Comparison of ENCODE assay signal across 8 cellular contexts in the genomic region with DNA sequence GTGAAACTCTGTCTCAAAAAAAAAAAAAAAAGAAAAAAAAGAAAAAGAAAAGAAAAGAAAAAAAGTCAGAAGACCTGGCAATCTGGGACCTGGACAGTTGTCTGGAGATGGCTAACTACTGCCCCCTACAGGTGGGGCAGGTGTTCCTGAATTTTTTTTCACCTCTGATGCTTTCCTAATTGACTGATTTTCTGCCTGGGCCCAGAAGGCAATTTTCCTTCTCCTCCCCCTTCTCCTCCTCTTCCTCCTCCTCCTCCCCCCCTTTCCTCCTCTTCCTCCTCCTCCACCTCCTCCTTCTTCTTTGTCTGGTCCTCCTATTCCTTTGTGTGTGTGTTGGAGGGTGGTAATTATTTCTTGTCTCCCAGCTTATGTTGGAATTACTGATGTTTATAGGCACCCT. TPM values are rescaled to one million over a fixed set of nuclear protein-coding genes. Genes with fewer than 3 reads are reported as not detected.
DNase-seq lines count a peak whose midpoint lies in the region; ATAC-seq lines count a peak whose summit lies in the region.

No MANE protein-coding gene starts in this region.

- no peak overlapping the region for H3K27ac Mint-ChIP-seq in activated naive CD4-positive, alpha-beta T cell treated with anti-CD3 and anti-CD28 coated beads for 36 hours

- CTCF ChIA-PET in activated naive CD4-positive, alpha-beta T cell treated with anti-CD3 and anti-CD28 coated beads for 36 hours (lab: Charles Lee), result interaction anchor here (0.6 to 0.7 kb wide), 4 partner anchors 81 to 1317 kb away, joined by 3 to 6 read pairs (median 4); no protein-coding TSS in a partner anchor

- peak; percentile 43 for DNase-seq in activated naive CD4-positive, alpha-beta T cell treated with anti-CD3 and anti-CD28 coated beads for 36 hours
- DNase-seq in activated naive CD4-positive, alpha-beta T cell (lab: John Stamatoyannopoulos, UW), result no peak
- DNase-seq in NCI-H1105 treated with DMSO at 0.1 percent for 48 hours (lab: John Stamatoyannopoulos, UW) (peak; percentile 41), cerebellar cortex (ENCODE audit: low spot score) (peak; percentile 15), T1000 (lab: John Stamatoyannopoulos, UW) (no peak), Ammon's horn (ENCODE audit: low spot score) (no peak)
- DNase-seq in stimulated activated CD8-positive, alpha-beta memory T cell treated with anti-CD3 and anti-CD28 coated beads, Interleukin-4, amount 100 ng/mL, for 48 hours, result peak; percentile 58

- no peaks in the 10 kb centered on the region for H3K36me3 Mint-ChIP-seq in activated naive CD4-positive, alpha-beta T cell treated with anti-CD3 and anti-CD28 coated beads for 36 hours (ENCODE audit: low read depth)

- peaks cover 13% of the 10 kb centered on the region for H3K27me3 Mint-ChIP-seq in activated naive CD4-positive, alpha-beta T cell treated with anti-CD3 and anti-CD28 coated beads for 36 hours (ENCODE audit: low read depth)

- ATAC-seq in GM21360 (IDR thresholded peaks at IDR 0.05; ENCODE audit: unreplicated experiment), result no peak

- no peaks in the 10 kb centered on the region for H3K4me1 Mint-ChIP-seq in activated naive CD4-positive, alpha-beta T cell treated with anti-CD3 and anti-CD28 coated beads for 36 hours (ENCODE audit: low read depth)

- intact Hi-C loops in activated naive CD4-positive, alpha-beta T cell treated with anti-CD3 and anti-CD28 coated beads for 36 hours (cut with micrococcal nuclease), result loop anchor here (5.0 kb wide), 1 partner anchor 1405 kb away; no protein-coding TSS in a partner anchor

- no peak overlapping the region for H3K4me3 Mint-ChIP-seq in activated naive CD4-positive, alpha-beta T cell treated with anti-CD3 and anti-CD28 coated beads for 36 hours

- no peaks in the 10 kb centered on the region for H3K9me3 Mint-ChIP-seq in activated naive CD4-positive, alpha-beta T cell treated with anti-CD3 and anti-CD28 coated beads for 36 hours

RNA-seq across cellular contexts. Expression of a gene that starts 26.7 kb away (rescaled TPM):
- total RNA-seq in activated naive CD4-positive, alpha-beta T cell treated with anti-CD3 and anti-CD28 coated beads for 36 hours, result not detected

Comparison
In these comparisons a context has a peak if more than half of its experiments do, and no peak if none do; other contexts are left out.
1. DNase-seq: peak in activated naive CD4-positive, alpha-beta T cell treated with anti-CD3 and anti-CD28 coated beads for 36 hours (single experiment), NCI-H1105 treated with DMSO at 0.1 percent for 48 hours (single experiment), cerebellar cortex (single experiment) and stimulated activated CD8-positive, alpha-beta memory T cell treated with anti-CD3 and anti-CD28 coated beads, Interleukin-4, amount 100 ng/mL, for 48 hours (single experiment); none in activated naive CD4-positive, alpha-beta T cell (0 of 4), T1000 (single experiment) and Ammon's horn (single experiment).